In the genomic region with DNA sequence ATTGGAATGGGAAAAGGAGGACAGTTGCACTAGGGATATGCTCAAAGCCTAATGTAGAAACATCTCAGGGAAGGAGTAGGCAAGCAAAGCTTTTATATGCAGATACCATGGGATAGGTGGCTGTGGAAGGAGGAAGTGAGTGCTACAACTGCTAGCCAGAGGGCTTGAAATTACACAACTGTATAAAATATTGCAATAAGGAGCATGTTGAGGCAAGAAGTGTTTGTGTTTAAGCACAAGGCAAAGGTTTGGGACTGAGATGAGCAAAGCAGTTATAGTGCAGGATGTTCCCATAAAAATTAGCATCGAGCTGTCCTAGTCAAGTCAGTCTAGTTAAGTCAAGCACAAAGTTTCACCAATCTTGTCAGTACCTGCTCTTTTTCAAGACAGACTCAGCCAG, we compare ENCODE assay signal across 1 cellular context.
TF ChIP-seq lines count a peak whose summit lies in the region.

No MANE protein-coding gene starts in this region.

TF ChIP-seq in GM23338, 12 proteins besides CTCF, POLR2A, EP300 and RAD21 (continued from another document):
- TF ChIP-seq REST (IDR thresholded peaks at IDR 0.05; ENCODE audit: unreplicated experiment) (no peak), EZH2phosphoT487 (IDR thresholded peaks at IDR 0.05; ENCODE audit: unreplicated experiment) (no peak)
TF ChIP-seq in GM23338: peak in this region for 0.
